In genomic region chr7:4833691-4834600, GRCh38 we compare ENCODE assay signal across 21 cellular contexts. TPM values are rescaled to one million over a fixed set of nuclear protein-coding genes. Genes with fewer than 3 reads are reported as not detected.
"Had no signal": no experiment of that assay in that cellular context is flagged by ENCODE, and none has a peak within 500 bp of the region (broad histone marks: within the 10 kb centered on the region; RNA-seq: fewer than 3 reads in every experiment).

No MANE protein-coding gene starts in this region.

- ATAC-seq: effector memory CD8-positive, alpha-beta T cell; gastroesophageal sphincter; natural killer cell; right cardiac atrium; stimulated activated naive B cell treated with anti-CD40 and anti-IgM and Interleukin-4, amounts not matched to agents 10 μg/mL and 1 μg/mL and 100 μg/mL, for 72 hours had no signal

- H3K27me3 ChIP-seq: esophagus squamous epithelium, gastroesophageal sphincter, ovary, transverse colon had no signal

- H3K4me3 ChIP-seq: esophagus squamous epithelium, gastroesophageal sphincter, left ventricle myocardium inferior, ovary, thoracic aorta, transverse colon had no signal

- H3K36me3 ChIP-seq: ovary, thoracic aorta, transverse colon had no signal

- H3K27ac ChIP-seq: esophagus squamous epithelium, gastroesophageal sphincter, left ventricle myocardium inferior, ovary, thoracic aorta, transverse colon had no signal

- H3K9me3 ChIP-seq: esophagus squamous epithelium, gastroesophageal sphincter, left ventricle myocardium inferior, ovary, thoracic aorta, transverse colon had no signal

- H3K4me1 ChIP-seq: esophagus squamous epithelium, transverse colon had no signal

- DNase-seq: effector memory CD8-positive, alpha-beta T cell; esophagus squamous epithelium; foreskin fibroblast; glutamatergic neuron; left ventricle myocardium inferior; natural killer cell; nucleus accumbens; ovary; stimulated activated CD4-positive, alpha-beta T cell treated with anti-CD3 and anti-CD28 coated beads, Interleukin-15, amount 100 ng/mL, for 24 hours; stimulated activated CD4-positive, alpha-beta T cell treated with anti-CD3 and anti-CD28 coated beads, Interleukin-1b, Interleukin-23, amount 100 ng/mL, for 48 hours; stimulated activated CD4-positive, alpha-beta T cell treated with anti-CD3 and anti-CD28 coated beads, Interleukin-4, amount 100 ng/mL, for 24 hours; stimulated activated naive B cell treated with anti-CD40 and anti-IgM and Interleukin-4, amounts not matched to agents 10 μg/mL and 1 μg/mL and 100 μg/mL, for 72 hours; stimulated activated naive CD8-positive, alpha-beta T cell treated with anti-CD3 and anti-CD28 coated beads, Interleukin-15, amount 100 ng/mL, for 72 hours; substantia nigra; transverse colon had no signal

RNA-seq across cellular contexts. Expression of gene PAPOLB, which starts 27.9 kb away (rescaled TPM):
- total RNA-seq: epithelial cell of proximal tubule, myocyte had no signal
- polyA plus RNA-seq: keratinocyte, ovary had no signal

RNA-seq across cellular contexts. Expression of gene RADIL, which starts 49.6 kb away (rescaled TPM):
- total RNA-seq: natural killer cell had no signal
- polyA plus RNA-seq: keratinocyte had no signal
